ENCODE assay signal across 8 cellular contexts in genomic region chr5:160787247-160787646, GRCh38.
DNase-seq lines count a peak whose midpoint lies in the region; ATAC-seq and TF ChIP-seq lines count a peak whose summit lies in the region.

No MANE protein-coding gene starts in this region.

- DNase-seq in SHP77 (lab: John Stamatoyannopoulos, UW) (peak; percentile 35 to 54), SHP77 treated with DMSO at 0.1 percent for 48 hours (lab: John Stamatoyannopoulos, UW) (no peak), HT-29 (ENCODE audit: low spot score) (peak; percentile 81), osteoblast (ENCODE audit: insufficient read length, low spot score, missing footprints) (no peak), immature natural killer cell (no peak)
- DNase-seq in activated CD4-positive, alpha-beta T cell treated with anti-CD3 and anti-CD28 coated beads, Interleukin-2, amount 50 U/mL, for 48 hours: peak; percentile 11 to 16
- DNase-seq in naive thymus-derived CD8-positive, alpha-beta T cell: no peak

- no peaks in the 10 kb centered on the region for H3K36me3 Mint-ChIP-seq in immature natural killer cell
- H3K36me3 Mint-ChIP-seq in naive thymus-derived CD8-positive, alpha-beta T cell: no peaks in the 10 kb centered on the region

- H3K79me2 ChIP-seq in osteoblast (ENCODE audit: insufficient read depth, low read length): no peaks in the 10 kb centered on the region

- H3K27ac Mint-ChIP-seq in immature natural killer cell: no peak overlapping the region
- H3K27ac Mint-ChIP-seq in naive thymus-derived CD8-positive, alpha-beta T cell: no peak overlapping the region

- H3K9me3 Mint-ChIP-seq in immature natural killer cell: peaks cover 0 to 2% (median 0%) of the 10 kb centered on the region in 6 donors
- H3K9me3 Mint-ChIP-seq in naive thymus-derived CD8-positive, alpha-beta T cell: no peaks in the 10 kb centered on the region

- TF ChIP-seq CTCF in osteoblast (IDR thresholded peaks at IDR 0.05; ENCODE audit: extremely low read depth, low read depth, low read length): peak; percentile 35

- no peaks in the 10 kb centered on the region for H3K9me3 ChIP-seq in osteoblast (ENCODE audit: low read depth, low read length)

- no peak for ATAC-seq in GM19452 (IDR thresholded peaks at IDR 0.05; ENCODE audit: unreplicated experiment)
- ATAC-seq in naive thymus-derived CD8-positive, alpha-beta T cell: no peak

- no peak overlapping the region for H3K4me3 Mint-ChIP-seq in immature natural killer cell
- no peak overlapping the region for H3K4me3 Mint-ChIP-seq in naive thymus-derived CD8-positive, alpha-beta T cell

- POLR2A ChIA-PET in naive thymus-derived CD8-positive, alpha-beta T cell (lab: Charles Lee): no interaction called here

- H3K27ac ChIP-seq in osteoblast (ENCODE audit: low read depth, low read length): no peak overlapping the region

- H3K36me3 ChIP-seq in osteoblast (ENCODE audit: insufficient read depth, low read length): no peaks in the 10 kb centered on the region

- no peak overlapping the region for H3K4me2 ChIP-seq in osteoblast (ENCODE audit: insufficient read depth, low read length)

- no peaks in the 10 kb centered on the region for H3K27me3 ChIP-seq in osteoblast (ENCODE audit: insufficient read depth, low read length)

- no peaks in the 10 kb centered on the region for H4K20me1 ChIP-seq in osteoblast (ENCODE audit: insufficient read depth, low read length)

- H3K4me1 ChIP-seq in osteoblast (ENCODE audit: insufficient read depth, low read length): no peaks in the 10 kb centered on the region

- no peak overlapping the region for H2AFZ ChIP-seq in osteoblast (ENCODE audit: low read length)

- no peaks in the 10 kb centered on the region for H3K4me1 Mint-ChIP-seq in immature natural killer cell
- no peaks in the 10 kb centered on the region for H3K4me1 Mint-ChIP-seq in naive thymus-derived CD8-positive, alpha-beta T cell

- peaks cover 0 to 3% (median 1%) of the 10 kb centered on the region in 3 donors for H3K27me3 Mint-ChIP-seq in immature natural killer cell (ENCODE audit: low read depth in 3 of 3)
- H3K27me3 Mint-ChIP-seq in naive thymus-derived CD8-positive, alpha-beta T cell: peaks cover 0 to 12% (median 7%) of the 10 kb centered on the region in 5 donors

- no peak overlapping the region for H3K4me3 ChIP-seq in osteoblast (ENCODE audit: insufficient read depth, low read length)

Comparison
In these comparisons a context has a peak if more than half of its experiments do, and no peak if none do; other contexts are left out.
1. DNase-seq: peak in SHP77 (2 of 2), HT-29 (single experiment) and activated CD4-positive, alpha-beta T cell treated with anti-CD3 and anti-CD28 coated beads, Interleukin-2, amount 50 U/mL, for 48 hours (2 of 2); none in SHP77 treated with DMSO at 0.1 percent for 48 hours (single experiment), osteoblast (single experiment), immature natural killer cell (0 of 3) and naive thymus-derived CD8-positive, alpha-beta T cell (0 of 10).